Comparison of ENCODE assay signal across 6 cellular contexts in genomic region chr9:35756275-35756742, GRCh38. TPM values are rescaled to one million over a fixed set of nuclear protein-coding genes. Genes with fewer than 3 reads are reported as not detected.
DNase-seq lines count a peak whose midpoint lies in the region; TF ChIP-seq lines count a peak whose summit lies in the region.

No MANE protein-coding gene starts in this region.

- H3K36me3 ChIP-seq in PC-9 (ENCODE audit: low read depth) (no peaks in the 10 kb centered on the region), rectal smooth muscle tissue (ENCODE audit: control insufficient read depth, insufficient read depth, low read length) (peaks cover 24% of the 10 kb centered on the region)

- DNase-seq in GM10266 (ENCODE audit: extremely low spot score) (peak; percentile 19), PC-9 (no peak), dorsolateral prefrontal cortex (peak in 3 of 10 donors; percentile 62 to 74 (median 65)), NCI-H524 treated with DMSO at 0.1 percent for 48 hours (lab: John Stamatoyannopoulos, UW) (no peak), NCI-H2227 treated with DMSO at 0.1 percent for 48 hours (lab: John Stamatoyannopoulos, UW) (no peak)

- peaks cover 33% of the 10 kb centered on the region for H3K79me2 ChIP-seq in PC-9 (ENCODE audit: low read depth)

- H3K4me2 ChIP-seq in PC-9, result peak overlapping the region; percentile 94

- H3K27me3 ChIP-seq in PC-9 (ENCODE audit: insufficient read depth, low read depth) (no peaks in the 10 kb centered on the region), dorsolateral prefrontal cortex (no peaks in the 10 kb centered on the region), rectal smooth muscle tissue (ENCODE audit: control insufficient read depth, insufficient read depth, low read length) (no peaks in the 10 kb centered on the region)

- no peak overlapping the region for H2AFZ ChIP-seq in PC-9

- no peaks in the 10 kb centered on the region for H3K9me2 ChIP-seq in PC-9 (ENCODE audit: insufficient read depth)

- CTCF ChIA-PET in PC-9 (lab: Charles Lee), result interaction anchor here (0.5 kb wide), 1 partner anchor 732 kb away, joined by 3 read pairs; no protein-coding TSS in a partner anchor

- intact Hi-C loops in PC-9 (cut with micrococcal nuclease; ENCODE audit: unreplicated experiment), result no loop called here
- intact Hi-C loops in dorsolateral prefrontal cortex (cut with DNase I), result no loop called here

- H3K4me1 ChIP-seq in PC-9 (replicated peaks; ENCODE audit: insufficient read depth) (peaks cover 17% of the 10 kb centered on the region), rectal smooth muscle tissue (ENCODE audit: control insufficient read depth, insufficient read depth, low read length) (peaks cover 3% of the 10 kb centered on the region)

- H3K27ac ChIP-seq in PC-9 (peak overlapping the region; percentile 91), dorsolateral prefrontal cortex (peak overlapping the region in 54 of 59 donors; percentile 26 to 97 (median 88)), rectal smooth muscle tissue (ENCODE audit: low read depth, low read length) (no peak overlapping the region)

- TF ChIP-seq CTCF in GM10266 (IDR thresholded peaks at IDR 0.05; ENCODE audit: control insufficient read depth, insufficient read depth, low read depth, missing control alignments) (peak; percentile 78), PC-9 (conservative IDR thresholded peaks at IDR 0.05) (peak; percentile 68; the same call in 1 of the 2 replicates), dorsolateral prefrontal cortex (IDR thresholded peaks at IDR 0.05 in 54 of 56, conservative IDR thresholded peaks at IDR 0.05 in 2 of 56; ENCODE audit: low read depth in 1 of 56, partially characterized antibody in 56 of 56) (peak in 52 of 56 donors; percentile 29 to 72 (median 57))

- POLR2A ChIA-PET in PC-9 (lab: Charles Lee; ENCODE audit: unreplicated experiment), result no interaction called here

- TSS peak; percentile 51 for BruUV-seq in PC-9 (replicated peaks; lab: Mats Ljungman, UMichigan)

- peaks cover 29% of the 10 kb centered on the region for H3F3A ChIP-seq in PC-9 (ENCODE audit: insufficient read depth, low read depth)

- no peak overlapping the region for H3K9ac ChIP-seq in rectal smooth muscle tissue (ENCODE audit: low read length)

- peak overlapping the region; percentile 90 for H3K4me3 ChIP-seq in PC-9
- H3K4me3 ChIP-seq in dorsolateral prefrontal cortex, result peak overlapping the region; percentile 44 to 84 (median 72)
- peak overlapping the region; percentile 80 for H3K4me3 ChIP-seq in rectal smooth muscle tissue (ENCODE audit: low read length)

- no peaks in the 10 kb centered on the region for H4K20me1 ChIP-seq in PC-9 (ENCODE audit: insufficient read depth)

- H3K9me3 ChIP-seq in PC-9 (ENCODE audit: insufficient read depth, low read depth), result no peaks in the 10 kb centered on the region

RNA-seq across cellular contexts. Expression of gene MSMP, which starts 2.2 kb away (rescaled TPM):
- total RNA-seq in PC-9 (2021) (not detected in 2 replicates), dorsolateral prefrontal cortex (1 to 10 TPM in 17 of 120 experiments, under 1 TPM in 5, not detected in 98; 0.68 to 8.6 (median 1.2) TPM)

RNA-seq across cellular contexts. Expression of gene RGP1, which starts 7.2 kb away (rescaled TPM):
- total RNA-seq in PC-9 (2021) (21.8 and 25.1 TPM in 2 replicates), dorsolateral prefrontal cortex (10 to 100 TPM; 30.0 to 52.9 (median 38.4) TPM)

RNA-seq across cellular contexts. Expression of gene GBA2, which starts 7.3 kb away (rescaled TPM):
- 25.0 and 29.6 TPM in 2 replicates for total RNA-seq in PC-9 (2021)
- total RNA-seq in dorsolateral prefrontal cortex, result 100 to 1,000 TPM in 98 of 120 experiments, 10 to 100 TPM in 22; 79.3 to 156 (median 112) TPM

RNA-seq across cellular contexts. Expression of gene CREB3, which starts 23.8 kb away (rescaled TPM):
- 22.4 and 23.6 TPM in 2 replicates for total RNA-seq in PC-9 (2021)
- total RNA-seq in dorsolateral prefrontal cortex, result 10 to 100 TPM; 30.1 to 53.9 (median 40.9) TPM

RNA-seq across cellular contexts. Expression of gene TLN1, which starts 24.3 kb away (rescaled TPM):
- total RNA-seq in PC-9 (2021), result 101 and 114 TPM in 2 replicates
- 100 to 1,000 TPM in 81 of 120 experiments, 10 to 100 TPM in 39; 65.1 to 206 (median 112) TPM for total RNA-seq in dorsolateral prefrontal cortex
